ENCODE assay signal across 2 cellular contexts in genomic region chr14:47242579-47242978, GRCh38.
DNase-seq lines count a peak whose midpoint lies in the region; FAIRE-seq and TF ChIP-seq lines count a peak whose summit lies in the region.
"Not testable (repeated sequence)": the region's sequence is repeated elsewhere in the genome, so short reads cannot be mapped to it uniquely, and the experiment has no call there.

No MANE protein-coding gene starts in this region.

- not testable (repeated sequence) for H3K4me1 Mint-ChIP-seq in chondrocyte (ENCODE audit: low read depth)

- not testable (repeated sequence) for H3K27ac ChIP-seq in kidney (ENCODE audit: low read depth in 2 of 2, low read length in 2 of 2)

- FAIRE-seq in kidney (lab: Jason Lieb, UNC) = not testable (repeated sequence)

- not testable (repeated sequence) for H3K9me3 ChIP-seq in kidney (ENCODE audit: control insufficient read depth in 1 of 2, low read length in 2 of 2)

- TF ChIP-seq CTCF in chondrocyte (IDR thresholded peaks at IDR 0.05); kidney (IDR thresholded peaks at IDR 0.05; ENCODE audit: borderline replicate concordance, extremely low read depth, insufficient read depth): not testable (repeated sequence)

- H3K27me3 Mint-ChIP-seq in chondrocyte (ENCODE audit: low read depth) = not testable (repeated sequence)

- H3K4me3 ChIP-seq in kidney (ENCODE audit: low read length in 2 of 2) = not testable (repeated sequence)

- H3K27ac Mint-ChIP-seq in chondrocyte (ENCODE audit: unreplicated experiment) = not testable (repeated sequence)

- not testable (repeated sequence) for H3K4me3 Mint-ChIP-seq in chondrocyte (ENCODE audit: unreplicated experiment)

- not testable (repeated sequence) for H3K36me3 ChIP-seq in kidney (ENCODE audit: control insufficient read depth in 1 of 2, insufficient read depth in 2 of 2, low read length in 2 of 2)

- H3K9ac ChIP-seq in kidney (ENCODE audit: low read length in 2 of 2) = not testable (repeated sequence)

- intact Hi-C loops in kidney (cut with DNase I) = not testable (repeated sequence)

- H3K36me3 Mint-ChIP-seq in chondrocyte (ENCODE audit: low read depth) = not testable (repeated sequence)

- not testable (repeated sequence) for H3K4me1 ChIP-seq in kidney (ENCODE audit: control insufficient read depth in 1 of 2, insufficient read depth in 1 of 2, low read depth in 1 of 2, low read length in 2 of 2)

- peak; percentile 67 for DNase-seq in chondrocyte (ENCODE audit: low spot score)
- peak; percentile 46 for DNase-seq in kidney

- H3K9me3 Mint-ChIP-seq in chondrocyte (ENCODE audit: low read depth) = not testable (repeated sequence)
